Comparison of ENCODE assay signal across 1 cellular context in genomic region chr13:68051910-68052309, GRCh38.
TF ChIP-seq lines count a peak whose summit lies in the region.

No MANE protein-coding gene starts in this region.

TF ChIP-seq in GM23338, 12 proteins besides CTCF, POLR2A, EP300 and RAD21 (continued from another document):
- TF ChIP-seq, protein P1, sequence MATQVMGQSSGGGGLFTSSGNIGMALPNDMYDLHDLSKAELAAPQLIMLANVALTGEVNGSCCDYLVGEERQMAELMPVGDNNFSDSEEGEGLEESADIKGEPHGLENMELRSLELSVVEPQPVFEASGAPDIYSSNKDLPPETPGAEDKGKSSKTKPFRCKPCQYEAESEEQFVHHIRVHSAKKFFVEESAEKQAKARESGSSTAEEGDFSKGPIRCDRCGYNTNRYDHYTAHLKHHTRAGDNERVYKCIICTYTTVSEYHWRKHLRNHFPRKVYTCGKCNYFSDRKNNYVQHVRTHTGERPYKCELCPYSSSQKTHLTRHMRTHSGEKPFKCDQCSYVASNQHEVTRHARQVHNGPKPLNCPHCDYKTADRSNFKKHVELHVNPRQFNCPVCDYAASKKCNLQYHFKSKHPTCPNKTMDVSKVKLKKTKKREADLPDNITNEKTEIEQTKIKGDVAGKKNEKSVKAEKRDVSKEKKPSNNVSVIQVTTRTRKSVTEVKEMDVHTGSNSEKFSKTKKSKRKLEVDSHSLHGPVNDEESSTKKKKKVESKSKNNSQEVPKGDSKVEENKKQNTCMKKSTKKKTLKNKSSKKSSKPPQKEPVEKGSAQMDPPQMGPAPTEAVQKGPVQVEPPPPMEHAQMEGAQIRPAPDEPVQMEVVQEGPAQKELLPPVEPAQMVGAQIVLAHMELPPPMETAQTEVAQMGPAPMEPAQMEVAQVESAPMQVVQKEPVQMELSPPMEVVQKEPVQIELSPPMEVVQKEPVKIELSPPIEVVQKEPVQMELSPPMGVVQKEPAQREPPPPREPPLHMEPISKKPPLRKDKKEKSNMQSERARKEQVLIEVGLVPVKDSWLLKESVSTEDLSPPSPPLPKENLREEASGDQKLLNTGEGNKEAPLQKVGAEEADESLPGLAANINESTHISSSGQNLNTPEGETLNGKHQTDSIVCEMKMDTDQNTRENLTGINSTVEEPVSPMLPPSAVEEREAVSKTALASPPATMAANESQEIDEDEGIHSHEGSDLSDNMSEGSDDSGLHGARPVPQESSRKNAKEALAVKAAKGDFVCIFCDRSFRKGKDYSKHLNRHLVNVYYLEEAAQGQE (IDR thresholded peaks at IDR 0.05; ENCODE audit: unreplicated experiment), result no peak
- TF ChIP-seq POLR2AphosphoS5 (IDR thresholded peaks at IDR 0.05; ENCODE audit: low read depth), result no peak
